In the genomic region with DNA sequence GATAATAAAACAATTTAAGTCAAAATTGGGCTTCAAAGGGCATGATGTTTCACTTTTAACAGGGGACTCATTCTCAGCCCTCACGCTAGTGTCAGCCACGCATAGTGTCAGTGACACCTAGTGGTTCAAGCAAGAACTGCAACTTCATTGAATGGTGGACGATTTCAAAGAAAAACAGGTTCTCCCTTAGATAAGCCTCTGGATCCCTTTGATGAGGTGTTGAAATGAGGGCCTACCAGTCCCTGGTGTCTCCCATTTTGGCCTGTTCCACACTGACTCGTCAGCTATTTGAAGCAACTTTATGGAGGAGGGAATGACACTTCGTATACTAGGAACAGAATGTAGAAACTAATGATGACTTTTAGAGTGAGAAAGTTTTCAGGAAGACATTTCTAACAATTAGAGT, we compare ENCODE assay signal across 8 cellular contexts. TPM values are rescaled to one million over a fixed set of nuclear protein-coding genes. Genes with fewer than 3 reads are reported as not detected.
DNase-seq lines count a peak whose midpoint lies in the region; ATAC-seq, FAIRE-seq and TF ChIP-seq lines count a peak whose summit lies in the region.

No MANE protein-coding gene starts in this region.

- BruUV-seq in K562 (replicated peaks; lab: Mats Ljungman, UMichigan) = no TSS peak

- H3K27ac ChIP-seq in K562 (ENCODE audit: extremely low read depth, low read depth, low read length) = no peak overlapping the region

- peak; percentile 83 to 85 for TF ChIP-seq RAD21 in K562 (CRISPR knock-in tag; conservative IDR thresholded peaks at IDR 0.05 in 1 of 2, IDR thresholded peaks at IDR 0.05 in 1 of 2)

- ATAC-seq in K562 = peak; percentile 92
- ATAC-seq in HG03280 (IDR thresholded peaks at IDR 0.05; ENCODE audit: unreplicated experiment) = no peak

- CTCF ChIA-PET in K562 (lab: Yijun Ruan, JAX; ENCODE audit: low intra/inter-chr PET ratio) = interaction anchor here (0.7 to 1.8 kb wide), 4 partner anchors 9 to 1411 kb away, joined by 3 to 9 read pairs (median 4); no protein-coding TSS in a partner anchor

- DNase-seq in NCI-H1417 (lab: John Stamatoyannopoulos, UW) (peak; percentile 47 to 81 (median 80)), NCI-H1417 treated with DMSO at 0.1 percent for 48 hours (lab: John Stamatoyannopoulos, UW) (no peak), HFF-Myc (ENCODE audit: extremely low read depth, low read depth) (peak; percentile 10), RCC 7860 (ENCODE audit: low spot score) (peak; percentile 13), K562 (ENCODE audit: extremely low read depth in 1 of 4, low spot score in 3 of 4) (peak; percentile 49 to 74 (median 56)), inferior parietal cortex (ENCODE audit: extremely low spot score) (peak; percentile 83)
- DNase-seq in stimulated activated CD4-positive, alpha-beta T cell treated with anti-CD3 and anti-CD28 coated beads, Interleukin-4, amount 100 ng/mL, for 24 hours = peak; percentile 46

- peaks cover 0 to 4% of the 10 kb centered on the region in 2 experiments; a peak in 3 of 5 replicates for H3K4me1 ChIP-seq in K562 (replicated peaks in 1 of 2; ENCODE audit: control insufficient read depth in 2 of 2, insufficient read depth in 2 of 2, low read length in 2 of 2)

- H3K79me2 ChIP-seq in K562 (ENCODE audit: control insufficient read depth, insufficient read depth, low read length) = no peaks in the 10 kb centered on the region

- in situ Hi-C loops in K562 (cut with MboI) = loop anchor here (10.0 kb wide), 2 partner anchors 331 to 401 kb away; partner anchors contain the start of gene ETV3L

- peaks cover 0 to 13% of the 10 kb centered on the region in 2 experiments; a peak in 2 of 5 replicates for H3K27me3 ChIP-seq in K562 (ENCODE audit: control insufficient read depth in 2 of 2, insufficient read depth in 2 of 2, low read length in 2 of 2)

- H3K9me3 ChIP-seq in K562 (replicated peaks; ENCODE audit: control insufficient read depth, insufficient read depth, low read depth, low read length) = no peaks in the 10 kb centered on the region

- no peaks in the 10 kb centered on the region for H3K9me1 ChIP-seq in K562 (ENCODE audit: control insufficient read depth, insufficient read depth, low read length)

- intact Hi-C loops in K562 (cut with micrococcal nuclease) = loop anchor here (2.0 to 10.0 kb wide), 3 partner anchors 303 to 401 kb away; partner anchors contain the start of gene ETV3L

- FAIRE-seq in RCC 7860 (lab: Jason Lieb, UNC) (peak; percentile 57), K562 (lab: Jason Lieb, UNC) (peak; percentile 99)

- TF ChIP-seq EP300 in K562 (IDR thresholded peaks at IDR 0.05; ENCODE audit: low read length) = no peak

- POLR2A ChIA-PET in K562 (lab: Yijun Ruan, JAX) = no interaction called here

- H4K20me1 ChIP-seq in K562 (replicated peaks; ENCODE audit: control insufficient read depth, insufficient read depth, low read length) = no peaks in the 10 kb centered on the region

- TF ChIP-seq CTCF in HFF-Myc (IDR thresholded peaks at IDR 0.05; ENCODE audit: low read depth, low read length, missing control alignments) = peak; percentile 86
- peak; percentile 77 to 86 (median 85) for TF ChIP-seq CTCF in K562 (IDR thresholded peaks at IDR 0.05 in 2 of 3, conservative IDR thresholded peaks at IDR 0.05 in 1 of 3; ENCODE audit: insufficient read depth in 2 of 3, low read depth in 1 of 3, low read length in 3 of 3)

- no peak overlapping the region for H3K4me2 ChIP-seq in K562 (ENCODE audit: insufficient read depth, low read length)

- 1% methylated on average over 5 of the region's 5 CpGs for WGBS in K562 (ENCODE audit: insufficient coverage, low coverage, missing lambda C conversion rate)

- H2AFZ ChIP-seq in K562 (ENCODE audit: low read depth, low read length) = peak overlapping the region; percentile 76

- H3K4me3 ChIP-seq in HFF-Myc (replicated peaks; ENCODE audit: low read depth, low read length) (no peak overlapping the region), K562 (no peak overlapping the region)

- TF ChIP-seq POLR2A in K562 (conservative IDR thresholded peaks at IDR 0.05) = no peak

- no peaks in the 10 kb centered on the region for H3K36me3 ChIP-seq in K562 (ENCODE audit: control insufficient read depth, insufficient read depth, low read length)

- no peak overlapping the region for H3K9ac ChIP-seq in K562 (ENCODE audit: insufficient read depth in 1 of 2, low read depth in 2 of 2, low read length in 2 of 2)

TF ChIP-seq in K562, 482 proteins besides CTCF, POLR2A, EP300 and RAD21 (continues in another document):
- TF ChIP-seq SAFB2 (IDR thresholded peaks at IDR 0.05; ENCODE audit: borderline replicate concordance, low read depth, low read length, severe bottlenecking) (no peak), E4F1 (CRISPR knock-in tag; IDR thresholded peaks at IDR 0.05; ENCODE audit: borderline replicate concordance) (no peak), ZNF146 (CRISPR knock-in tag; IDR thresholded peaks at IDR 0.05; ENCODE audit: unreplicated experiment) (no peak), FOXA3 (CRISPR knock-in tag; conservative IDR thresholded peaks at IDR 0.05 in 1 of 2, IDR thresholded peaks at IDR 0.05 in 1 of 2) (no peak), KLF10 (CRISPR knock-in tag; IDR thresholded peaks at IDR 0.05) (no peak), JUND (IDR thresholded peaks at IDR 0.05; ENCODE audit: borderline replicate concordance, low read depth, low read length) (peak; percentile 43; the same call in 1 of the 2 replicates), JUND (tag; IDR thresholded peaks at IDR 0.05; ENCODE audit: borderline replicate concordance, low read depth, low read length) (no peak), ILF3 (IDR thresholded peaks at IDR 0.05; ENCODE audit: borderline replicate concordance) (no peak), ZBTB2 (IDR thresholded peaks at IDR 0.05) (no peak), TAF15 (IDR thresholded peaks at IDR 0.05; ENCODE audit: low read depth, low read length) (no peak), NR3C1 (CRISPR knock-in tag; IDR thresholded peaks at IDR 0.05) (no peak), MIER1 (IDR thresholded peaks at IDR 0.05; ENCODE audit: low read depth) (no peak), HES1 (IDR thresholded peaks at IDR 0.05; ENCODE audit: low read depth) (no peak), TCF7L2 (IDR thresholded peaks at IDR 0.05; ENCODE audit: low read depth, low read length) (no peak)

RNA-seq across cellular contexts. Expression of gene FCRL5, which starts 56.2 kb away (rescaled TPM):
- total RNA-seq in K562 (2011; cell fraction: chromatin; rRNA removed; ENCODE audit: low replicate concordance) = not detected in 2 replicates
- total RNA-seq in K562 (2011; cell fraction: nucleolus; rRNA removed) = not detected in 2 replicates
- total RNA-seq in K562 (2011; cell fraction: nucleoplasm; rRNA removed) = not detected in 2 replicates
- total RNA-seq in K562 (2014; rRNA removed) (not detected in 2 replicates), K562 (2014; rRNA removed; fragmentation: Illumina TruSeq; extraction: Trizol) (not detected in 2 replicates), K562 (2015; rRNA removed; fragmentation: Illumina TruSeq; extraction: Trizol) (not detected in 2 replicates), K562 (2021) (not detected in 2 replicates)
- polyA plus RNA-seq in K562 (2011; rRNA removed) (not detected in 2 replicates), K562 (2014; fragmentation: Illumina TruSeq; extraction: Trizol) (not detected in 2 replicates), K562 (2014; fragmentation: Nextera tagmentation; extraction: Ambion mirVana) (not detected), K562 (2014; rRNA removed) (not detected in 2 replicates)
- not detected in 2 replicates for polyA plus RNA-seq in K562 (2011; cell fraction: cytosol; rRNA removed)
- not detected in 2 replicates for polyA plus RNA-seq in K562 (2011; cell fraction: nucleus; rRNA removed)
- not detected in 2 replicates for polyA plus RNA-seq in K562 (2012)
- not detected in 2 replicates for polyA minus RNA-seq in K562 (2011; rRNA and poly(A)+ RNA removed)
- polyA minus RNA-seq in K562 (2011; cell fraction: cytosol; rRNA and poly(A)+ RNA removed) = not detected in 2 replicates
- polyA minus RNA-seq in K562 (2011; cell fraction: nucleus; rRNA and poly(A)+ RNA removed) = not detected in 2 replicates
